ENCODE assay signal across 25 cellular contexts in genomic region chr2:189409136-189409535, GRCh38. TPM values are rescaled to one million over a fixed set of nuclear protein-coding genes. Genes with fewer than 3 reads are reported as not detected.
A peak's percentile ranks its signal among the peaks of the same experiment; 100 is the strongest.
DNase-seq lines count a peak whose midpoint lies in the region; ATAC-seq and TF ChIP-seq lines count a peak whose summit lies in the region.
"Had no signal": no experiment of that assay in that cellular context is flagged by ENCODE, and none has a peak within 500 bp of the region (broad histone marks: within the 10 kb centered on the region; RNA-seq: fewer than 3 reads in every experiment).

No MANE protein-coding gene starts in this region.

- H3K27ac Mint-ChIP-seq in activated naive CD8-positive, alpha-beta T cell: peak overlapping the region; percentile 75
- H3K27ac Mint-ChIP-seq: activated naive CD8-positive, alpha-beta T cell treated with anti-CD3 and anti-CD28 coated beads, Interleukin-2, amount 10 ng/mL, durations not matched to agents 7 days and 5 days; CD8-positive, alpha-beta memory T cell; T-helper 2 cell treated with Interferon-gamma antibody and Interleukin-4, amounts not matched to agents 5 μg/mL and 100 μg/mL, for 36 hours had no signal

- no peak for TF ChIP-seq CTCF in hepatocyte (IDR thresholded peaks at IDR 0.05; ENCODE audit: poor library complexity)

- H3K4me2 ChIP-seq in hepatocyte (no peak overlapping the region), skeletal muscle satellite cell (ENCODE audit: low read length) (no peak overlapping the region)

- no peaks in the 10 kb centered on the region for H3K27me3 ChIP-seq in hepatocyte
- no peaks in the 10 kb centered on the region for H3K27me3 ChIP-seq in skeletal muscle satellite cell (ENCODE audit: control insufficient read depth, insufficient read depth, low read length)
- H3K27me3 ChIP-seq: neutrophil, spleen, thyroid gland had no signal

- H3K9me3 ChIP-seq in hepatocyte (ENCODE audit: low read depth) (no peaks in the 10 kb centered on the region), skeletal muscle satellite cell (replicated peaks; ENCODE audit: low read length) (no peaks in the 10 kb centered on the region)
- H3K9me3 ChIP-seq: neutrophil, spleen, thyroid gland had no signal

- no peak overlapping the region for H2AFZ ChIP-seq in hepatocyte

- no peaks in the 10 kb centered on the region for H4K20me1 ChIP-seq in hepatocyte (ENCODE audit: insufficient read depth, poor library complexity, severe bottlenecking)

- peak; percentile 23 for DNase-seq in NCI-H2227 treated with DMSO at 0.1 percent for 48 hours (lab: John Stamatoyannopoulos, UW)
- DNase-seq in NCI-H2227 (lab: John Stamatoyannopoulos, UW; ENCODE audit: unreplicated experiment): no peak
- DNase-seq in hepatocyte (ENCODE audit: low spot score): peak; percentile 13
- DNase-seq in globus pallidus (ENCODE audit: low spot score): no peak
- DNase-seq in hippocampal formation (lab: John Stamatoyannopoulos, UW): no peak
- DNase-seq: activated CD4-positive, alpha-beta T cell treated with anti-CD3 and anti-CD28 coated beads, Interleukin-2, amount 50 U/mL, for 1 hour; activated naive CD8-positive, alpha-beta T cell treated with anti-CD3 and anti-CD28 coated beads, Interleukin-2, amount 10 ng/mL, durations not matched to agents 7 days and 5 days; CD8-positive, alpha-beta memory T cell; dermis blood vessel endothelial cell; DMS153; left ventricle myocardium superior; NCI-H1092 treated with DMSO at 0.1 percent for 48 hours; NCI-H2081 treated with DMSO at 0.1 percent for 48 hours; spleen; stimulated activated CD4-positive, alpha-beta T cell treated with anti-CD3 and anti-CD28 coated beads, Interleukin-4, amount 100 ng/mL, for 1 hour; stimulated activated naive CD4-positive, alpha-beta T cell treated with Interleukin-2 at 50 U/mL for 16 hours; thyroid gland; WERI-Rb-1 had no signal

- peaks cover 43% of the 10 kb centered on the region for H3K4me1 Mint-ChIP-seq in activated naive CD8-positive, alpha-beta T cell (ENCODE audit: low read depth)

- H3K4me1 ChIP-seq in hepatocyte (ENCODE audit: insufficient read depth) (peaks cover 21% of the 10 kb centered on the region), skeletal muscle satellite cell (ENCODE audit: control insufficient read depth, insufficient read depth, low read length) (peaks cover 66% of the 10 kb centered on the region)

- H3K27me3 Mint-ChIP-seq in activated naive CD8-positive, alpha-beta T cell: no peaks in the 10 kb centered on the region
- H3K27me3 Mint-ChIP-seq: activated naive CD8-positive, alpha-beta T cell treated with anti-CD3 and anti-CD28 coated beads, Interleukin-2, amount 10 ng/mL, durations not matched to agents 7 days and 5 days had no signal

- no peak for ATAC-seq in HG02571 (IDR thresholded peaks at IDR 0.05; ENCODE audit: unreplicated experiment)
- ATAC-seq: GM12878, left ventricle myocardium superior had no signal

- H3K4me3 ChIP-seq in hepatocyte: no peak overlapping the region
- no peak overlapping the region for H3K4me3 ChIP-seq in skeletal muscle satellite cell (ENCODE audit: low read length)
- H3K4me3 ChIP-seq: GM12878, spleen, thyroid gland had no signal

- H3K36me3 ChIP-seq in hepatocyte (replicated peaks; ENCODE audit: insufficient read depth, low read depth) (no peaks in the 10 kb centered on the region), skeletal muscle satellite cell (ENCODE audit: insufficient read depth, low read length) (no peaks in the 10 kb centered on the region)
- H3K36me3 ChIP-seq: neutrophil, spleen, thyroid gland, WERI-Rb-1 had no signal

- peak overlapping the region; percentile 87 for H3K27ac ChIP-seq in hepatocyte
- H3K27ac ChIP-seq: 22Rv1, neutrophil, spleen, WERI-Rb-1 had no signal

- H3K36me3 Mint-ChIP-seq in activated naive CD8-positive, alpha-beta T cell: peaks cover 3% of the 10 kb centered on the region
- H3K36me3 Mint-ChIP-seq: CD8-positive, alpha-beta memory T cell had no signal

- no peaks in the 10 kb centered on the region for H3K79me2 ChIP-seq in hepatocyte

- H3K9me2 ChIP-seq in hepatocyte (replicated peaks; ENCODE audit: insufficient read depth): no peaks in the 10 kb centered on the region

- WGBS in hepatocyte (ENCODE audit: low lambda C conversion rate, missing lambda C conversion rate): 64% methylated on average over 3 of the region's 3 CpGs

- H3K9ac ChIP-seq in skeletal muscle satellite cell (ENCODE audit: low read depth, low read length): peak overlapping the region; percentile 78

- no peaks in the 10 kb centered on the region for H3K9me3 Mint-ChIP-seq in activated naive CD8-positive, alpha-beta T cell (ENCODE audit: low read depth)
- H3K9me3 Mint-ChIP-seq: CD8-positive, alpha-beta memory T cell; T-helper 2 cell treated with Interferon-gamma antibody and Interleukin-4, amounts not matched to agents 5 μg/mL and 100 μg/mL, for 36 hours had no signal

- no peak overlapping the region for H3K4me3 Mint-ChIP-seq in activated naive CD8-positive, alpha-beta T cell
- H3K4me3 Mint-ChIP-seq: activated naive CD8-positive, alpha-beta T cell treated with anti-CD3 and anti-CD28 coated beads, Interleukin-2, amount 10 ng/mL, durations not matched to agents 7 days and 5 days; CD8-positive, alpha-beta memory T cell; T-helper 2 cell treated with Interferon-gamma antibody and Interleukin-4, amounts not matched to agents 5 μg/mL and 100 μg/mL, for 36 hours had no signal

RNA-seq across cellular contexts. Expression of gene WDR75, which starts 32.1 kb away (rescaled TPM):
- 38.7 and 45.3 TPM in 2 replicates for total RNA-seq in hepatocyte
- polyA plus RNA-seq in hepatocyte: 20.1 and 21.0 TPM in 2 replicates
- 67.1 and 69.0 TPM in 2 replicates for total RNA-seq in skeletal muscle satellite cell (2012; rRNA removed)

Comparison
In these comparisons a context has a peak if more than half of its experiments do, and no peak if none do; other contexts are left out.
1. DNase-seq: peak in NCI-H2227 treated with DMSO at 0.1 percent for 48 hours (single experiment) and hepatocyte (single experiment); none in NCI-H2227 (single experiment), globus pallidus (single experiment) and hippocampal formation (0 of 2).